ENCODE assay signal across 8 cellular contexts in the genomic region with DNA sequence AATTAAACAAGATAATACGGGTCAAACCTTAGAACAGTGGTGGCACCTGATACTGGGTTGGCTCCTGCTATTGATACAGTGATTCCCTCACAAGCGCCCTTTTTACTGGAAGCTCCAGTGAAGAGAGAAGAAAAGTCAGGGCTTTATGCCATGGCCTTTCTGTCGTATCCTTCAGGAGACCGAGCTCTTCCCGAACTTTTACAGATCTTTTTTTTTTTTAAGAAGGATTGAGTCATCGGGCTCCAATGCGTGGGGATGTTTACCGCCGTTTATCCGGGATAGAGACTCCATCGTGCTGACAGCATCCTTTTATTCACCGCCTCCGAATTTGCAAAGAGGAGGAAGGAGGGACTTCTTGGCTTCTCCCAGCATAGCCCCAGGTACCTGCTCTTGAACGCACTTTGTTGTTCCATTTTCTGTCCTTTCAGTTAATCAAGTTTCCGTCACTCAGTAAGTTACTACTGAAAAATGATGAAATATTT. TPM values are rescaled to one million over a fixed set of nuclear protein-coding genes. Genes with fewer than 3 reads are reported as not detected.
DNase-seq lines count a peak whose midpoint lies in the region; ATAC-seq and TF ChIP-seq lines count a peak whose summit lies in the region.

No MANE protein-coding gene starts in this region.

- H3K36me3 Mint-ChIP-seq in neural crest cell (ENCODE audit: low read depth) = peaks cover 18% of the 10 kb centered on the region

- H3K4me1 Mint-ChIP-seq in neural crest cell = peaks cover 19% of the 10 kb centered on the region

- H3K27me3 Mint-ChIP-seq in neural crest cell (ENCODE audit: low read depth) = no peaks in the 10 kb centered on the region

- no peaks in the 10 kb centered on the region for H3K9me3 Mint-ChIP-seq in neural crest cell

- TF ChIP-seq CTCF in VCaP (conservative IDR thresholded peaks at IDR 0.05) (no peak), fibroblast of mammary gland (conservative IDR thresholded peaks at IDR 0.05; ENCODE audit: control insufficient read depth, insufficient read depth, low read depth, low read length) (no peak), neural crest cell (conservative IDR thresholded peaks at IDR 0.05) (no peak)

- peak overlapping the region; percentile 82 for H3K27ac ChIP-seq in VCaP

- peak; percentile 34 for DNase-seq in NCI-H2196 (lab: John Stamatoyannopoulos, UW; ENCODE audit: unreplicated experiment)
- no peak for DNase-seq in NCI-H2196 treated with DMSO at 0.1 percent for 48 hours (lab: John Stamatoyannopoulos, UW; ENCODE audit: unreplicated experiment)
- peak; percentile 59 for DNase-seq in fibroblast of mammary gland (ENCODE audit: low read depth)
- DNase-seq in neural crest cell (ENCODE audit: low read depth, low spot score) = no peak
- no peak for DNase-seq in NAMALWA (ENCODE audit: low spot score)

- H3K4me3 Mint-ChIP-seq in neural crest cell = peak overlapping the region; percentile 95

- peak overlapping the region; percentile 96 for H3K4me3 ChIP-seq in fibroblast of mammary gland (ENCODE audit: control insufficient read depth, low read depth, low read length)

- ATAC-seq in HG03439 (IDR thresholded peaks at IDR 0.05; ENCODE audit: unreplicated experiment) (peak; percentile 18), HG03571 (IDR thresholded peaks at IDR 0.05; ENCODE audit: unreplicated experiment) (no peak)

- peak overlapping the region; percentile 97 for H3K27ac Mint-ChIP-seq in neural crest cell (ENCODE audit: unreplicated experiment)

RNA-seq across cellular contexts. Expression of a gene that starts 0.6 kb away (rescaled TPM):
- total RNA-seq in neural crest cell = 33.4 and 35.8 TPM in 2 replicates

RNA-seq across cellular contexts. Expression of a gene that starts 46.8 kb away (rescaled TPM):
- total RNA-seq in neural crest cell = 1.7 and 2.5 TPM in 2 replicates

RNA-seq across cellular contexts. Expression of a gene that starts 48.0 kb away (rescaled TPM):
- total RNA-seq in neural crest cell = 24.4 and 29.8 TPM in 2 replicates

Comparison
In these comparisons a context has a peak if more than half of its experiments do, and no peak if none do; other contexts are left out.
1. DNase-seq: peak in NCI-H2196 (single experiment) and fibroblast of mammary gland (single experiment); none in NCI-H2196 treated with DMSO at 0.1 percent for 48 hours (single experiment), neural crest cell (single experiment) and NAMALWA (single experiment).